ENCODE assay signal across 11 cellular contexts in genomic region chr11:67466962-67467771, GRCh38. TPM values are rescaled to one million over a fixed set of nuclear protein-coding genes. Genes with fewer than 3 reads are reported as not detected.
DNase-seq lines count a peak whose midpoint lies in the region; ATAC-seq and TF ChIP-seq lines count a peak whose summit lies in the region.
"Had no signal": no experiment of that assay in that cellular context is flagged by ENCODE, and none has a peak within 500 bp of the region (broad histone marks: within the 10 kb centered on the region; RNA-seq: fewer than 3 reads in every experiment).

No MANE protein-coding gene starts in this region.

- 36 to 57% (median 48%) methylated on average over 10 to 11 of the region's 11 CpGs for WGBS in stomach, 5 donors

- H3K9ac ChIP-seq in iPS-20b (ENCODE audit: low read depth, low read length), result peak overlapping the region; percentile 27; the same call in 1 of the 2 replicates

- TF ChIP-seq POLR2A in stomach (IDR thresholded peaks at IDR 0.05), result no peak

- H3K4me1 ChIP-seq in iPS-20b (ENCODE audit: insufficient read depth, low read length) (peaks cover 11% of the 10 kb centered on the region), stomach (peaks cover 37 to 58% (median 55%) of the 10 kb centered on the region in 4 donors)

- no peak for ATAC-seq in activated CD8-positive, alpha-beta T cell treated with anti-CD3 and anti-CD28 coated beads for 36 hours
- no peak for ATAC-seq in left colon

- POLR2A ChIA-PET in activated CD8-positive, alpha-beta T cell treated with anti-CD3 and anti-CD28 coated beads for 36 hours (lab: Charles Lee), result interaction anchor here (0.7 to 7.2 kb wide), 7 partner anchors 9 to 196 kb away, joined by 3 to 83 read pairs (median 3); partner anchors contain the start of genes AIP, PPP1CA and PTPRCAP

- H3K27ac Mint-ChIP-seq in T-helper 2 cell treated with Interferon-gamma antibody and Interleukin-4, amounts not matched to agents 5 μg/mL and 100 μg/mL, for 36 hours, result peak overlapping the region; percentile 49
- H3K27ac Mint-ChIP-seq in activated CD8-positive, alpha-beta T cell treated with anti-CD3 and anti-CD28 coated beads for 36 hours, result peak overlapping the region; percentile 92

- no peaks in the 10 kb centered on the region for H3K27me3 Mint-ChIP-seq in T-helper 2 cell treated with Interferon-gamma antibody and Interleukin-4, amounts not matched to agents 5 μg/mL and 100 μg/mL, for 36 hours (ENCODE audit: low read depth)
- no peaks in the 10 kb centered on the region for H3K27me3 Mint-ChIP-seq in activated CD8-positive, alpha-beta T cell treated with anti-CD3 and anti-CD28 coated beads for 36 hours

- TF ChIP-seq CTCF in activated CD8-positive, alpha-beta T cell treated with anti-CD3 and anti-CD28 coated beads for 36 hours (IDR thresholded peaks at IDR 0.05), result no peak
- TF ChIP-seq CTCF in stomach (IDR thresholded peaks at IDR 0.05), result no peak

- H3K27ac ChIP-seq in iPS-20b (ENCODE audit: low read length), result no peak overlapping the region
- peak overlapping the region; percentile 85 to 96 (median 94) for H3K27ac ChIP-seq in stomach
- H3K27ac ChIP-seq: brain microvascular endothelial cell had no signal

- H3K9me3 Mint-ChIP-seq in T-helper 2 cell treated with Interferon-gamma antibody and Interleukin-4, amounts not matched to agents 5 μg/mL and 100 μg/mL, for 36 hours, result no peaks in the 10 kb centered on the region
- H3K9me3 Mint-ChIP-seq in activated CD8-positive, alpha-beta T cell treated with anti-CD3 and anti-CD28 coated beads for 36 hours, result no peaks in the 10 kb centered on the region

- H3K4me1 Mint-ChIP-seq in T-helper 2 cell treated with Interferon-gamma antibody and Interleukin-4, amounts not matched to agents 5 μg/mL and 100 μg/mL, for 36 hours (ENCODE audit: low read depth), result peaks cover 31% of the 10 kb centered on the region
- H3K4me1 Mint-ChIP-seq in activated CD8-positive, alpha-beta T cell treated with anti-CD3 and anti-CD28 coated beads for 36 hours (ENCODE audit: low read depth), result peaks cover 34% of the 10 kb centered on the region

- intact Hi-C loops in activated CD8-positive, alpha-beta T cell treated with anti-CD3 and anti-CD28 coated beads for 36 hours (cut with micrococcal nuclease), result no loop called here
- intact Hi-C loops in stomach (cut with DNase I; ENCODE audit: low total_unique reads) (no loop called here), left colon (cut with DNase I, micrococcal nuclease) (no loop called here)

- H3K36me3 ChIP-seq in iPS-20b (ENCODE audit: insufficient read depth, low read depth, low read length) (no peaks in the 10 kb centered on the region), stomach (peaks cover 0 to 5% (median 2%) of the 10 kb centered on the region in 4 donors)
- H3K36me3 ChIP-seq: brain microvascular endothelial cell, thoracic aorta had no signal

- CTCF ChIA-PET in activated CD8-positive, alpha-beta T cell treated with anti-CD3 and anti-CD28 coated beads for 36 hours (lab: Charles Lee), result interaction anchor here (0.8 to 2.4 kb wide), 5 partner anchors 28 to 150 kb away, joined by 3 to 5 read pairs (median 5); partner anchors contain the start of genes CDK2AP2 and RAD9A

- H3K4me3 ChIP-seq in iPS-20b (ENCODE audit: low read length) (no peak overlapping the region), stomach (peak overlapping the region in 3 of 4 donors; percentile 82 to 95 (median 91))

- H3K27me3 ChIP-seq in iPS-20b (ENCODE audit: insufficient read depth, low read length), result no peaks in the 10 kb centered on the region; the same call in 1 of the 2 replicates
- no peaks in the 10 kb centered on the region for H3K27me3 ChIP-seq in stomach
- H3K27me3 ChIP-seq: brain microvascular endothelial cell had no signal

- no peaks in the 10 kb centered on the region for H3K9me3 ChIP-seq in iPS-20b (ENCODE audit: insufficient read depth, low read depth, low read length)
- H3K9me3 ChIP-seq in stomach, result no peaks in the 10 kb centered on the region
- H3K9me3 ChIP-seq: thoracic aorta had no signal

- H3K36me3 Mint-ChIP-seq in T-helper 2 cell treated with Interferon-gamma antibody and Interleukin-4, amounts not matched to agents 5 μg/mL and 100 μg/mL, for 36 hours (ENCODE audit: low read depth), result peaks cover 4% of the 10 kb centered on the region
- H3K36me3 Mint-ChIP-seq in activated CD8-positive, alpha-beta T cell treated with anti-CD3 and anti-CD28 coated beads for 36 hours (ENCODE audit: low read depth), result peaks cover 11% of the 10 kb centered on the region

- TF ChIP-seq EP300 in stomach (IDR thresholded peaks at IDR 0.05), result no peak

- peak overlapping the region; percentile 89 for H3K4me3 Mint-ChIP-seq in T-helper 2 cell treated with Interferon-gamma antibody and Interleukin-4, amounts not matched to agents 5 μg/mL and 100 μg/mL, for 36 hours
- peak overlapping the region; percentile 95 for H3K4me3 Mint-ChIP-seq in activated CD8-positive, alpha-beta T cell treated with anti-CD3 and anti-CD28 coated beads for 36 hours

- DNase-seq in T-helper 2 cell treated with Interferon-gamma antibody and Interleukin-4, amounts not matched to agents 5 μg/mL and 100 μg/mL, for 36 hours (ENCODE audit: low spot score), result no peak
- DNase-seq in T-helper 2 cell (no peak), stomach (no peak), left colon (no peak), GDM1 (lab: John Stamatoyannopoulos, UW) (no peak)
- DNase-seq in activated CD8-positive, alpha-beta T cell treated with anti-CD3 and anti-CD28 coated beads for 36 hours, result no peak
- DNase-seq in activated CD4-positive, CD25-positive, alpha-beta regulatory T cell (lab: John Stamatoyannopoulos, UW), result no peak
- DNase-seq: brain microvascular endothelial cell had no signal

RNA-seq across cellular contexts. Expression of gene TMEM134, which starts 1.9 kb away (rescaled TPM):
- total RNA-seq in activated CD8-positive, alpha-beta T cell treated with anti-CD3 and anti-CD28 coated beads for 36 hours, result 10 to 100 TPM; 56.0 to 59.2 TPM
- total RNA-seq in stomach, result 100 to 1,000 TPM in 3 of 5 donors, 10 to 100 TPM in 2; 57.6 to 392 (median 174) TPM
- polyA plus RNA-seq in stomach, result 100 to 1,000 TPM; 118 to 130 (median 126) TPM
- 10 to 100 TPM; 63.6 to 68.0 TPM for total RNA-seq in left colon

RNA-seq across cellular contexts. Expression of gene CABP4, which starts 12.0 kb away (rescaled TPM):
- 1 to 10 TPM in 1 of 2 experiments, under 1 TPM in 1; 0.83 to 1.4 TPM for total RNA-seq in activated CD8-positive, alpha-beta T cell treated with anti-CD3 and anti-CD28 coated beads for 36 hours
- total RNA-seq in stomach (under 1 TPM in 3 of 5 donors, not detected in 2; 0.43 to 0.73 (median 0.45) TPM), left colon (1 to 10 TPM; 1.1 to 2.0 TPM)
- 1 to 10 TPM in 2 of 3 donors, under 1 TPM in 1; 0.50 to 1.7 (median 1.7) TPM for polyA plus RNA-seq in stomach

RNA-seq across cellular contexts. Expression of gene GPR152, which starts 14.6 kb away (rescaled TPM):
- not detected for total RNA-seq in activated CD8-positive, alpha-beta T cell treated with anti-CD3 and anti-CD28 coated beads for 36 hours
- total RNA-seq in stomach, result not detected
- not detected for polyA plus RNA-seq in stomach
- total RNA-seq in left colon, result not detected
- total RNA-seq: skeletal muscle tissue, thoracic aorta had no signal

RNA-seq across cellular contexts. Expression of gene AIP, which starts 15.7 kb away (rescaled TPM):
- 100 to 1,000 TPM; 145 to 146 TPM for total RNA-seq in activated CD8-positive, alpha-beta T cell treated with anti-CD3 and anti-CD28 coated beads for 36 hours
- total RNA-seq in stomach, result 100 to 1,000 TPM in 1 of 5 donors, 10 to 100 TPM in 4; 36.4 to 140 (median 60.7) TPM
- 10 to 100 TPM; 75.5 to 86.6 (median 84.2) TPM for polyA plus RNA-seq in stomach
- 10 to 100 TPM; 31.4 to 49.6 TPM for total RNA-seq in left colon

RNA-seq across cellular contexts. Expression of gene CORO1B, which starts 23.9 kb away (rescaled TPM):
- 100 to 1,000 TPM; 254 to 276 TPM for total RNA-seq in activated CD8-positive, alpha-beta T cell treated with anti-CD3 and anti-CD28 coated beads for 36 hours
- 100 to 1,000 TPM in 2 of 5 donors, 10 to 100 TPM in 3; 48.3 to 160 (median 82.2) TPM for total RNA-seq in stomach
- polyA plus RNA-seq in stomach, result 100 to 1,000 TPM in 2 of 3 donors, 10 to 100 TPM in 1; 84.4 to 125 (median 104) TPM
- total RNA-seq in left colon, result 100 to 1,000 TPM; 195 to 230 TPM
